Comparison of ENCODE assay signal across 8 cellular contexts in genomic region chr14:61103541-61104339, GRCh38.
DNase-seq lines count a peak whose midpoint lies in the region; FAIRE-seq and TF ChIP-seq lines count a peak whose summit lies in the region.

No MANE protein-coding gene starts in this region.

- peak; percentile 50 for FAIRE-seq in GM12892 (lab: Jason Lieb, UNC)

- H3K27ac ChIP-seq in HEK293 (ENCODE audit: extremely low read depth, low read depth, low read length) (no peak overlapping the region), breast epithelium (peak overlapping the region; percentile 48 to 75), liver (ENCODE audit: low read depth in 1 of 2, low read length in 2 of 2) (peak overlapping the region in 1 of 2 donors; percentile 9), tibial nerve (peak overlapping the region; percentile 28 to 75 (median 52))

- intact Hi-C loops in breast epithelium (cut with DNase I; ENCODE audit: low total_unique reads): no loop called here

- TF ChIP-seq POLR2A in GM12892 (IDR thresholded peaks at IDR 0.05; ENCODE audit: low read depth, low read length): no peak
- no peak for TF ChIP-seq POLR2A in breast epithelium (IDR thresholded peaks at IDR 0.05)
- no peak for TF ChIP-seq POLR2A in tibial nerve (IDR thresholded peaks at IDR 0.05)

- H3K9ac ChIP-seq in liver (ENCODE audit: low read depth in 1 of 2, low read length in 2 of 2): no peak overlapping the region

- no peak overlapping the region for H3K4me3 ChIP-seq in HEK293 (ENCODE audit: low read depth, low read length)
- no peak overlapping the region for H3K4me3 ChIP-seq in breast epithelium
- no peak overlapping the region for H3K4me3 ChIP-seq in liver (ENCODE audit: low read depth in 1 of 3, low read length in 3 of 3)
- no peak overlapping the region for H3K4me3 ChIP-seq in tibial nerve

- CTCF ChIA-PET in HEK293 (lab: Yijun Ruan, JAX): no interaction called here

- WGBS in liver: 81% methylated on average over 11 of the region's 11 CpGs
- 28 to 33% methylated on average over 11 of the region's 11 CpGs for WGBS in tibial nerve, 2 donors

- no peak for TF ChIP-seq CTCF in HEK293 (tag by site-specific recombination; IDR thresholded peaks at IDR 0.05)
- TF ChIP-seq CTCF in breast epithelium (IDR thresholded peaks at IDR 0.05): no peak
- TF ChIP-seq CTCF in liver (IDR thresholded peaks at IDR 0.05; ENCODE audit: low read depth, low read length, missing input control): no peak
- no peak for TF ChIP-seq CTCF in tibial nerve (IDR thresholded peaks at IDR 0.05)

- TF ChIP-seq EP300 in tibial nerve (IDR thresholded peaks at IDR 0.05): no peak

- H3K9me3 ChIP-seq in HEK293 (ENCODE audit: control insufficient read depth, insufficient read depth, low read depth, low read length) (no peaks in the 10 kb centered on the region), breast epithelium (no peaks in the 10 kb centered on the region), liver (ENCODE audit: control insufficient read depth in 4 of 4, low read length in 3 of 4) (no peaks in the 10 kb centered on the region), tibial nerve (no peaks in the 10 kb centered on the region)

- peak; percentile 41 for DNase-seq in GM12892 (ENCODE audit: insufficient read length)
- DNase-seq in NCI-H460 (ENCODE audit: extremely low read depth, low read depth): peak; percentile 93
- DNase-seq in breast epithelium (ENCODE audit: low spot score in 2 of 2): no peak
- peak in 1 of 2 donors; percentile 49 for DNase-seq in tibial nerve (ENCODE audit: low spot score in 2 of 2)
- no peak for DNase-seq in NAMALWA (ENCODE audit: low spot score)
- DNase-seq in putamen (ENCODE audit: low spot score): no peak

- POLR2A ChIA-PET in HEK293 (lab: Yijun Ruan, JAX): no interaction called here

- no peaks in the 10 kb centered on the region for H3K27me3 ChIP-seq in breast epithelium
- H3K27me3 ChIP-seq in liver (ENCODE audit: control insufficient read depth in 4 of 4, insufficient read depth in 4 of 4, low read length in 3 of 4): no peaks in the 10 kb centered on the region
- no peaks in the 10 kb centered on the region for H3K27me3 ChIP-seq in tibial nerve

- no peak for TF ChIP-seq RAD21 in liver (IDR thresholded peaks at IDR 0.05)

- no peaks in the 10 kb centered on the region for H3K4me1 ChIP-seq in HEK293 (ENCODE audit: control insufficient read depth, insufficient read depth, low read length)
- peaks cover 6 to 16% of the 10 kb centered on the region in 2 donors for H3K4me1 ChIP-seq in breast epithelium
- H3K4me1 ChIP-seq in liver (ENCODE audit: control insufficient read depth in 4 of 4, insufficient read depth in 4 of 4, low read length in 3 of 4): peaks cover 2 to 12% (median 4%) of the 10 kb centered on the region in 4 donors
- peaks cover 0 to 44% (median 17%) of the 10 kb centered on the region in 4 donors for H3K4me1 ChIP-seq in tibial nerve

- no peaks in the 10 kb centered on the region for H3K36me3 ChIP-seq in HEK293 (ENCODE audit: control insufficient read depth in 2 of 2, insufficient read depth in 1 of 2, low read length in 2 of 2)
- H3K36me3 ChIP-seq in breast epithelium: no peaks in the 10 kb centered on the region
- H3K36me3 ChIP-seq in liver (ENCODE audit: control insufficient read depth in 4 of 4, insufficient read depth in 3 of 4, low read depth in 1 of 4, low read length in 3 of 4): no peaks in the 10 kb centered on the region
- no peaks in the 10 kb centered on the region for H3K36me3 ChIP-seq in tibial nerve

TF ChIP-seq in HEK293, 187 proteins besides CTCF, POLR2A, EP300 and RAD21 (continues in another document):
- TF ChIP-seq ZNF211 (tag by site-specific recombination; IDR thresholded peaks at IDR 0.05; ENCODE audit: low read depth) (no peak), ZNF280C (tag by site-specific recombination; IDR thresholded peaks at IDR 0.05) (no peak), ZNF513 (tag by site-specific recombination; IDR thresholded peaks at IDR 0.05) (no peak), ZNF654 (tag by site-specific recombination; IDR thresholded peaks at IDR 0.05; ENCODE audit: low read depth) (no peak), ZNF423 (tag by site-specific recombination; IDR thresholded peaks at IDR 0.05) (no peak), ZNF660 (tag by site-specific recombination; IDR thresholded peaks at IDR 0.05) (0 out of 2 replicates have a peak, but pooled peaks have one; percentile 42)

TF ChIP-seq in liver, 16 proteins besides CTCF, POLR2A, EP300 and RAD21:
- TF ChIP-seq JUND (IDR thresholded peaks at IDR 0.05) (peak; percentile 28 to 38), FOXA2 (IDR thresholded peaks at IDR 0.05) (no peak)

Comparison
In these comparisons a context has a peak if more than half of its experiments do, and no peak if none do; other contexts are left out.
1. DNase-seq: peak in GM12892 (single experiment) and NCI-H460 (single experiment); none in breast epithelium (0 of 2), NAMALWA (single experiment) and putamen (single experiment).